12 cellular contexts compared by ENCODE assay signal in genomic region chrX:129577473-129577872, GRCh38. TPM values are rescaled to one million over a fixed set of nuclear protein-coding genes. Genes with fewer than 3 reads are reported as not detected.
DNase-seq lines count a peak whose midpoint lies in the region; ATAC-seq, FAIRE-seq and TF ChIP-seq lines count a peak whose summit lies in the region.
"Had no signal": no experiment of that assay in that cellular context is flagged by ENCODE, and none has a peak within 500 bp of the region (broad histone marks: within the 10 kb centered on the region; RNA-seq: fewer than 3 reads in every experiment).

No MANE protein-coding gene starts in this region.

- TF ChIP-seq RAD21 in A549 (conservative IDR thresholded peaks at IDR 0.05 in 1 of 2, IDR thresholded peaks at IDR 0.05 in 1 of 2): no peak

- no peak overlapping the region for H3K4me3 ChIP-seq in A549
- H3K4me3 ChIP-seq in HFF-Myc (replicated peaks; ENCODE audit: low read depth, low read length): no peak overlapping the region
- no peak overlapping the region for H3K4me3 ChIP-seq in mammary epithelial cell (replicated peaks in 1 of 3; ENCODE audit: insufficient read depth in 1 of 3, low read depth in 2 of 3, low read length in 3 of 3)

- dilution Hi-C loops in mammary epithelial cell (cut with HindIII; ENCODE audit: low sequenced_read_pairs): no loop called here

- no peak overlapping the region for H3K9ac ChIP-seq in mammary epithelial cell (ENCODE audit: insufficient read depth, low read length)

- H3K4me1 ChIP-seq in A549: peaks cover 14% of the 10 kb centered on the region
- H3K4me1 ChIP-seq in mammary epithelial cell (ENCODE audit: insufficient read depth, low read length): no peaks in the 10 kb centered on the region

- POLR2A ChIA-PET in A549 (lab: Yijun Ruan, JAX): no interaction called here

- peak; percentile 89 to 91 for ATAC-seq in A549
- ATAC-seq: Panc1 had no signal

- CTCF ChIA-PET in A549 (lab: Yijun Ruan, JAX): no interaction called here
- CTCF ChIA-PET in mammary epithelial cell (lab: Charles Lee; ENCODE audit: low non-redundant PET): no interaction called here

- H3K27me3 ChIP-seq in mammary epithelial cell (ENCODE audit: insufficient read depth, low read length): no peaks in the 10 kb centered on the region

- no peak for FAIRE-seq in A549 (lab: Jason Lieb, UNC)

- H3K4me2 ChIP-seq in A549: peak overlapping the region; percentile 24; the same call in 1 of the 3 replicates
- no peak overlapping the region for H3K4me2 ChIP-seq in mammary epithelial cell (ENCODE audit: insufficient read depth, low read depth, low read length)

- 61% methylated on average over 5 of the region's 5 CpGs for WGBS in A549 (ENCODE audit: missing lambda C conversion rate)
- WGBS in mammary epithelial cell (ENCODE audit: low coverage, missing lambda C conversion rate): 67% methylated on average over 5 of the region's 5 CpGs

- BruUV-seq in mammary epithelial cell (replicated peaks; lab: Mats Ljungman, UMichigan): no TSS peak

- peaks cover 4% of the 10 kb centered on the region for H3K36me3 ChIP-seq in mammary epithelial cell (ENCODE audit: insufficient read depth, low read length)

- TF ChIP-seq CTCF in A549 (IDR thresholded peaks at IDR 0.05) (no peak), HFF-Myc (IDR thresholded peaks at IDR 0.05; ENCODE audit: low read depth, low read length, missing control alignments) (no peak), mammary epithelial cell (conservative IDR thresholded peaks at IDR 0.05 in 1 of 2, IDR thresholded peaks at IDR 0.05 in 1 of 2; ENCODE audit: extremely low read depth in 1 of 2, insufficient read depth in 1 of 2, low read depth in 1 of 2, low read length in 2 of 2) (no peak)

- H3K79me2 ChIP-seq in mammary epithelial cell (ENCODE audit: insufficient read depth, low read length): no peaks in the 10 kb centered on the region

- no peaks in the 10 kb centered on the region for H4K20me1 ChIP-seq in mammary epithelial cell (ENCODE audit: insufficient read depth, low read length)

- DNase-seq in A549 (ENCODE audit: low read depth in 1 of 2, low spot score in 1 of 2) (peak in 1 of 2 experiments; percentile 47), HFF-Myc (ENCODE audit: extremely low read depth, low read depth) (peak; percentile 20), mammary epithelial cell (peak; percentile 5), kidney tubule cell (ENCODE audit: low spot score) (peak; percentile 15), NCI-H446 (lab: John Stamatoyannopoulos, UW) (no peak), NCI-H774 (lab: John Stamatoyannopoulos, UW) (no peak), NCI-H524 treated with DMSO at 0.1 percent for 48 hours (lab: John Stamatoyannopoulos, UW) (no peak)
- DNase-seq in activated effector memory CD4-positive, alpha-beta T cell treated with Interleukin-2 at 50 U/mL for 16 hours: no peak
- DNase-seq: NCI-H1092, retina had no signal

- in situ Hi-C loops in mammary epithelial cell (cut with MboI; ENCODE audit: low sequenced_read_pairs in 2 of 2): no loop called here

- intact Hi-C loops in mammary epithelial cell (cut with micrococcal nuclease): no loop called here

- no peak overlapping the region for H2AFZ ChIP-seq in mammary epithelial cell (ENCODE audit: low read depth, low read length)

- no peak for TF ChIP-seq POLR2A in A549 (IDR thresholded peaks at IDR 0.05; ENCODE audit: low read length)

- no peak for TF ChIP-seq EP300 in A549 (IDR thresholded peaks at IDR 0.05)

- H3K9me3 ChIP-seq in A549: no peaks in the 10 kb centered on the region
- no peaks in the 10 kb centered on the region for H3K9me3 ChIP-seq in mammary epithelial cell (replicated peaks; ENCODE audit: insufficient read depth, low read length)

- no peak overlapping the region for H3K27ac ChIP-seq in A549
- no peak overlapping the region for H3K27ac ChIP-seq in mammary epithelial cell (ENCODE audit: insufficient read depth, low read depth, low read length)
- H3K27ac ChIP-seq: C4-2B had no signal

TF ChIP-seq in A549, 52 proteins besides CTCF, POLR2A, EP300 and RAD21:
- TF ChIP-seq GATA3 (IDR thresholded peaks at IDR 0.05; ENCODE audit: borderline replicate concordance) (no peak), JUNB (IDR thresholded peaks at IDR 0.05) (no peak), SMC3 (IDR thresholded peaks at IDR 0.05) (no peak), BCL3 (IDR thresholded peaks at IDR 0.05) (no peak), BHLHE40 (IDR thresholded peaks at IDR 0.05; ENCODE audit: low read depth, low read length) (no peak), CBX8 (IDR thresholded peaks at IDR 0.05) (no peak), KDM1A (IDR thresholded peaks at IDR 0.05; ENCODE audit: low read depth) (no peak), RARB (CRISPR knock-in tag; IDR thresholded peaks at IDR 0.05) (no peak), HOXB5 (CRISPR knock-in tag; IDR thresholded peaks at IDR 0.05) (no peak), TP53 (CRISPR knock-in tag; IDR thresholded peaks at IDR 0.05) (no peak), NR3C1 (IDR thresholded peaks at IDR 0.05) (no peak), ZFP36 (IDR thresholded peaks at IDR 0.05; ENCODE audit: borderline replicate concordance, partially characterized antibody) (no peak), RNF2 (IDR thresholded peaks at IDR 0.05; ENCODE audit: borderline replicate concordance, low read depth) (no peak), HEYL (CRISPR knock-in tag; IDR thresholded peaks at IDR 0.05) (no peak), ATOH8 (CRISPR knock-in tag; IDR thresholded peaks at IDR 0.05; ENCODE audit: low read depth) (no peak), SREBF2 (IDR thresholded peaks at IDR 0.05) (no peak), ZSCAN20 (CRISPR knock-in tag; IDR thresholded peaks at IDR 0.05) (no peak)
- TF ChIP-seq, protein P1, sequence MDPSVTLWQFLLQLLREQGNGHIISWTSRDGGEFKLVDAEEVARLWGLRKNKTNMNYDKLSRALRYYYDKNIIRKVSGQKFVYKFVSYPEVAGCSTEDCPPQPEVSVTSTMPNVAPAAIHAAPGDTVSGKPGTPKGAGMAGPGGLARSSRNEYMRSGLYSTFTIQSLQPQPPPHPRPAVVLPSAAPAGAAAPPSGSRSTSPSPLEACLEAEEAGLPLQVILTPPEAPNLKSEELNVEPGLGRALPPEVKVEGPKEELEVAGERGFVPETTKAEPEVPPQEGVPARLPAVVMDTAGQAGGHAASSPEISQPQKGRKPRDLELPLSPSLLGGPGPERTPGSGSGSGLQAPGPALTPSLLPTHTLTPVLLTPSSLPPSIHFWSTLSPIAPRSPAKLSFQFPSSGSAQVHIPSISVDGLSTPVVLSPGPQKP (IDR thresholded peaks at IDR 0.05; ENCODE audit: low read depth, low read length): no peak

RNA-seq across cellular contexts. Expression of gene OCRL, which starts 37.4 kb away (rescaled TPM):
- polyA plus RNA-seq in A549 (2011; rRNA removed) (49.0 and 51.4 TPM in 2 replicates), A549 (2017; fragmentation: RNase III; extraction: RNeasy Plus Mini Kit Qiagen cat#74134 plus additional on column Dnase treatment) (22.4 to 23.9 TPM (median 22.4 TPM) in 3 replicates), mammary epithelial cell (19.7 TPM)
- polyA plus RNA-seq in A549 (2012; cell fraction: cytosol; rRNA removed): 11.0 and 14.6 TPM in 2 replicates
- polyA plus RNA-seq in A549 (2012; cell fraction: nucleus; rRNA removed): 15.2 and 22.5 TPM in 2 replicates
- 21.2 and 21.5 TPM in 2 replicates for polyA minus RNA-seq in A549 (2011; rRNA and poly(A)+ RNA removed)
- 10 to 100 TPM; 25.0 to 30.8 TPM for total RNA-seq in mammary epithelial cell
- 21.3 TPM for polyA minus RNA-seq in mammary epithelial cell

RNA-seq across cellular contexts. Expression of gene SMARCA1, which starts 54.2 kb away (rescaled TPM):
- 63.7 and 77.2 TPM in 2 replicates for polyA plus RNA-seq in A549 (2011; rRNA removed)
- 11.5 and 12.0 TPM in 2 replicates for polyA plus RNA-seq in A549 (2012; cell fraction: cytosol; rRNA removed)
- 8.3 and 12.3 TPM in 2 replicates for polyA plus RNA-seq in A549 (2012; cell fraction: nucleus; rRNA removed)
- 56.5 to 72.4 TPM (median 71.8 TPM) in 3 replicates for polyA plus RNA-seq in A549 (2017; fragmentation: RNase III; extraction: RNeasy Plus Mini Kit Qiagen cat#74134 plus additional on column Dnase treatment)
- polyA minus RNA-seq in A549 (2011; rRNA and poly(A)+ RNA removed): 15.3 and 15.6 TPM in 2 replicates
- 10 to 100 TPM; 28.8 to 32.4 TPM for total RNA-seq in mammary epithelial cell
- polyA plus RNA-seq in mammary epithelial cell: 13.0 TPM
- polyA minus RNA-seq in mammary epithelial cell: 21.6 TPM

Comparison
In these comparisons a context has a peak if more than half of its experiments do, and no peak if none do; other contexts are left out.
1. DNase-seq: peak in HFF-Myc (single experiment), mammary epithelial cell (single experiment) and kidney tubule cell (single experiment); none in NCI-H446 (0 of 2), NCI-H774 (single experiment), NCI-H524 treated with DMSO at 0.1 percent for 48 hours (single experiment) and activated effector memory CD4-positive, alpha-beta T cell treated with Interleukin-2 at 50 U/mL for 16 hours (single experiment).